In genomic region chr9:126893079-126893478, GRCh38 we compare ENCODE assay signal across 12 cellular contexts. TPM values are rescaled to one million over a fixed set of nuclear protein-coding genes. Genes with fewer than 3 reads are reported as not detected.
DNase-seq lines count a peak whose midpoint lies in the region; ATAC-seq and TF ChIP-seq lines count a peak whose summit lies in the region.
"Had no signal": no experiment of that assay in that cellular context is flagged by ENCODE, and none has a peak within 500 bp of the region (broad histone marks: within the 10 kb centered on the region; RNA-seq: fewer than 3 reads in every experiment).

No MANE protein-coding gene starts in this region.

- H3K9me3 ChIP-seq in colonic mucosa = no peaks in the 10 kb centered on the region

- H3K4me3 Mint-ChIP-seq in neural crest cell = no peak overlapping the region

- no peak overlapping the region for H3K9ac ChIP-seq in colonic mucosa (ENCODE audit: low read depth in 2 of 2, low read length in 2 of 2)

- H3K4me1 Mint-ChIP-seq in neural crest cell = peaks cover 8% of the 10 kb centered on the region

- no peak overlapping the region for H3K4me3 ChIP-seq in colonic mucosa

- intact Hi-C loops in colonic mucosa (cut with DNase I) = no loop called here

- no peaks in the 10 kb centered on the region for H3K4me1 ChIP-seq in colonic mucosa

- no peaks in the 10 kb centered on the region for H3K9me3 Mint-ChIP-seq in neural crest cell
- no peaks in the 10 kb centered on the region for H3K9me3 Mint-ChIP-seq in activated naive CD4-positive, alpha-beta T cell treated with anti-CD3 and anti-CD28 coated beads, Interleukin-2, amount 50 U/mL, for 72 hours
- H3K9me3 Mint-ChIP-seq: activated T-helper 2 cell treated with anti-CD3 and anti-CD28 coated beads, Interferon-gamma antibody, Interleukin-2, Interleukin-4, amounts not matched to agents 10 μg/mL and 5 μg/mL and 100 μg/mL, durations not matched to agents 14 hours and 24 hours and 36 hours had no signal

- no peaks in the 10 kb centered on the region for H3K27me3 Mint-ChIP-seq in neural crest cell (ENCODE audit: low read depth)

- H3K36me3 Mint-ChIP-seq in neural crest cell (ENCODE audit: low read depth) = no peaks in the 10 kb centered on the region
- H3K36me3 Mint-ChIP-seq in activated naive CD4-positive, alpha-beta T cell treated with anti-CD3 and anti-CD28 coated beads, Interleukin-2, amount 50 U/mL, for 72 hours = no peaks in the 10 kb centered on the region

- H3K27ac ChIP-seq in colonic mucosa = no peak overlapping the region
- H3K27ac ChIP-seq: VCaP had no signal

- TF ChIP-seq CTCF in GM10266 (IDR thresholded peaks at IDR 0.05; ENCODE audit: control insufficient read depth, insufficient read depth, low read depth, missing control alignments) (peak; percentile 9), colonic mucosa (IDR thresholded peaks at IDR 0.05) (peak; percentile 12), neural crest cell (conservative IDR thresholded peaks at IDR 0.05) (peak; percentile 52)

- H3K27ac Mint-ChIP-seq in neural crest cell (ENCODE audit: unreplicated experiment) = no peak overlapping the region
- no peak overlapping the region for H3K27ac Mint-ChIP-seq in activated naive CD4-positive, alpha-beta T cell treated with anti-CD3 and anti-CD28 coated beads, Interleukin-2, amount 50 U/mL, for 72 hours
- H3K27ac Mint-ChIP-seq: activated T-helper 2 cell treated with anti-CD3 and anti-CD28 coated beads, Interferon-gamma antibody, Interleukin-2, Interleukin-4, amounts not matched to agents 10 μg/mL and 5 μg/mL and 100 μg/mL, durations not matched to agents 14 hours and 24 hours and 36 hours had no signal

- ATAC-seq in activated naive CD4-positive, alpha-beta T cell treated with anti-CD3 and anti-CD28 coated beads, Interleukin-2, amount 50 U/mL, for 72 hours = no peak

- H3K36me3 ChIP-seq in colonic mucosa = no peaks in the 10 kb centered on the region

- DNase-seq in GM10266 (ENCODE audit: extremely low spot score) (no peak), NAMALWA (ENCODE audit: low spot score) (peak; percentile 30), colonic mucosa (no peak), neural crest cell (ENCODE audit: low read depth, low spot score) (no peak), NK-92 (lab: John Stamatoyannopoulos, UW; ENCODE audit: unreplicated experiment) (no peak)
- DNase-seq in activated naive CD4-positive, alpha-beta T cell treated with anti-CD3 and anti-CD28 coated beads, Interleukin-2, amount 50 U/mL, for 72 hours (ENCODE audit: low spot score in 2 of 2) = no peak
- DNase-seq in activated CD4-positive, alpha-beta T cell treated with anti-CD3 and anti-CD28 coated beads, Interleukin-2, amount 50 U/mL, for 4 hours = no peak
- DNase-seq: DMS153, glutamatergic neuron, NCI-H1092 had no signal

- no peaks in the 10 kb centered on the region for H3K27me3 ChIP-seq in colonic mucosa

RNA-seq across cellular contexts. Expression of gene RALGPS1, which starts 21.5 kb away (rescaled TPM):
- total RNA-seq in colonic mucosa (10 to 100 TPM; 22.6 to 27.2 TPM), neural crest cell (10.8 and 11.7 TPM in 2 replicates)
- 10 to 100 TPM in 1 of 2 donors, 1 to 10 TPM in 1; 1.4 to 13.8 TPM for total RNA-seq in activated naive CD4-positive, alpha-beta T cell treated with anti-CD3 and anti-CD28 coated beads, Interleukin-2, amount 50 U/mL, for 72 hours

RNA-seq across cellular contexts. Expression of gene ZBTB34, which starts 32.6 kb away (rescaled TPM):
- total RNA-seq in colonic mucosa (10 to 100 TPM in 1 of 2 donors, 1 to 10 TPM in 1; 4.6 to 10.3 TPM), neural crest cell (16.1 and 16.9 TPM in 2 replicates)
- total RNA-seq in activated naive CD4-positive, alpha-beta T cell treated with anti-CD3 and anti-CD28 coated beads, Interleukin-2, amount 50 U/mL, for 72 hours = 10 to 100 TPM in 1 of 2 donors, 1 to 10 TPM in 1; 5.2 to 15.9 TPM
